In genomic region chr20:53722515-53723036, GRCh38 we compare ENCODE assay signal across 19 cellular contexts.
"Had no signal": no experiment of that assay in that cellular context is flagged by ENCODE, and none has a peak within 500 bp of the region (broad histone marks: within the 10 kb centered on the region; RNA-seq: fewer than 3 reads in every experiment).

No MANE protein-coding gene starts in this region.

- H3K27me3 Mint-ChIP-seq: naive thymus-derived CD8-positive, alpha-beta T cell had no signal

- H3K4me3 Mint-ChIP-seq: activated naive CD4-positive, alpha-beta T cell treated with anti-CD3 and anti-CD28 coated beads for 36 hours; activated T-cell treated with anti-CD3 and anti-CD28 coated beads, Interleukin-2, amount 50 U/mL, for 4 hours; naive thymus-derived CD8-positive, alpha-beta T cell; neural crest cell had no signal

- H3K36me3 Mint-ChIP-seq: naive thymus-derived CD8-positive, alpha-beta T cell had no signal

- H3K27ac Mint-ChIP-seq: activated naive CD4-positive, alpha-beta T cell treated with anti-CD3 and anti-CD28 coated beads for 36 hours had no signal

- H3K9me3 Mint-ChIP-seq: activated naive CD4-positive, alpha-beta T cell treated with anti-CD3 and anti-CD28 coated beads for 36 hours; activated T-cell treated with anti-CD3 and anti-CD28 coated beads, Interleukin-2, amount 50 U/mL, for 4 hours; neural crest cell had no signal

- DNase-seq: activated CD8-positive, alpha-beta memory T cell treated with anti-CD3 and anti-CD28 coated beads, Interleukin-2, amount 50 U/mL, for 4 hours; activated effector memory CD4-positive, alpha-beta T cell treated with anti-CD3 and anti-CD28 coated beads, Interleukin-2, amount 50 U/mL, for 16 hours; activated naive CD4-positive, alpha-beta T cell treated with anti-CD3 and anti-CD28 coated beads for 36 hours; activated T-cell treated with anti-CD3 and anti-CD28 coated beads, Interleukin-2, amount 50 U/mL, for 4 hours; anterior cingulate cortex; dermis blood vessel endothelial cell; effector CD4-positive, alpha-beta T cell; foreskin melanocyte; heart right ventricle; naive thymus-derived CD8-positive, alpha-beta T cell; nucleus accumbens; right cardiac atrium; stimulated activated CD4-positive, alpha-beta T cell treated with anti-CD3 and anti-CD28 coated beads, Interleukin-15, amount 100 ng/mL, for 24 hours; stimulated activated CD4-positive, alpha-beta T cell treated with anti-CD3 and anti-CD28 coated beads, Interleukin-2, amount 100 ng/mL, for 24 hours; stimulated activated naive CD4-positive, alpha-beta T cell treated with Interleukin-2 at 50 U/mL for 16 hours; T-helper 9 cell; testis; transverse colon had no signal

- ATAC-seq: activated T-cell treated with anti-CD3 and anti-CD28 coated beads, Interleukin-2, amount 50 U/mL, for 4 hours; heart right ventricle; naive thymus-derived CD8-positive, alpha-beta T cell; right cardiac atrium had no signal
